Comparison of ENCODE assay signal across 19 cellular contexts in the genomic region with DNA sequence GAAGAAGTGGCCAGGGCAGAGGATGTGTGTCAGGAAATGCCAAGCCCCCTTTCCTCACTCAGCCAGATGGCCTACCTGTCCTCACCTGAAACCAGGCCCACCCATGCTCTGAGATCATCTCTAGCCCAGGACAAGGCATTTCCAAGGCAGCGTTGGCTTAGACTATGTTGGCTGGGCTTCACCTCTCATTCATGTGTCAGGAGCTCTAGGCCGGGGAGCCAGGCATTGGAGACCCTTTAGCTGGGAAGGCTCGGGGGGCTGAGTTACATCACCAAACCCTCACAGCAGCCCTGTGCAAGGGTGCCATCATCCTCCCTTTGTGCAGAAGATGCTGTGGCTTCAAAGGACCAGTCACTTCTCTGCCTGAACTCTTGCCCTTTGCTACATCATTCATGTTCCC. TPM values are rescaled to one million over a fixed set of nuclear protein-coding genes. Genes with fewer than 3 reads are reported as not detected.
A peak's percentile ranks its signal among the peaks of the same experiment; 100 is the strongest.
DNase-seq lines count a peak whose midpoint lies in the region; ATAC-seq and TF ChIP-seq lines count a peak whose summit lies in the region.
"Had no signal": no experiment of that assay in that cellular context is flagged by ENCODE, and none has a peak within 500 bp of the region (broad histone marks: within the 10 kb centered on the region; RNA-seq: fewer than 3 reads in every experiment).

No MANE protein-coding gene starts in this region.

- H3K27me3 Mint-ChIP-seq in osteocyte (ENCODE audit: unreplicated experiment): no peaks in the 10 kb centered on the region

- H3K9ac ChIP-seq in SK-N-SH: peak overlapping the region; percentile 15; the same call in 1 of the 2 replicates

- H3K9me3 Mint-ChIP-seq in osteocyte (ENCODE audit: unreplicated experiment): no peaks in the 10 kb centered on the region
- H3K9me3 Mint-ChIP-seq: activated CD4-positive, alpha-beta T cell treated with anti-CD3 and anti-CD28 coated beads, Interleukin-2, amount 10 ng/mL, durations not matched to agents 7 days and 5 days; activated naive CD8-positive, alpha-beta T cell treated with anti-CD3 and anti-CD28 coated beads, Interleukin-2, amount 10 ng/mL, durations not matched to agents 7 days and 5 days; CD4-positive, alpha-beta T cell; central memory CD8-positive, alpha-beta T cell; natural killer cell treated with Interleukin-12 subunit alpha and Interleukin-12 subunit beta and Interleukin-15 and Interleukin-18, amount 100 ng/mL, for 72 hours had no signal

- no peak overlapping the region for H3K4me3 Mint-ChIP-seq in osteocyte (ENCODE audit: unreplicated experiment)
- H3K4me3 Mint-ChIP-seq: activated CD4-positive, alpha-beta T cell treated with anti-CD3 and anti-CD28 coated beads, Interleukin-2, amount 10 ng/mL, durations not matched to agents 7 days and 5 days; activated naive CD8-positive, alpha-beta T cell treated with anti-CD3 and anti-CD28 coated beads, Interleukin-2, amount 10 ng/mL, durations not matched to agents 7 days and 5 days; CD4-positive, alpha-beta T cell; central memory CD8-positive, alpha-beta T cell; natural killer cell treated with Interleukin-12 subunit alpha and Interleukin-12 subunit beta and Interleukin-15 and Interleukin-18, amount 100 ng/mL, for 72 hours had no signal

- no peak; the same call in 2 of the 3 replicates for ATAC-seq in SK-N-SH treated with all-trans-retinoic acid at 6 μM for 48 hours
- ATAC-seq: natural killer cell treated with Interleukin-12 subunit alpha and Interleukin-12 subunit beta and Interleukin-15 and Interleukin-18, amount 100 ng/mL, for 72 hours had no signal

- CTCF ChIA-PET in SK-N-SH (lab: Yijun Ruan, JAX): no interaction called here

- H3K36me3 ChIP-seq in SK-N-SH (replicated peaks in 1 of 2; ENCODE audit: control insufficient read depth in 1 of 2, insufficient read depth in 2 of 2, low read length in 1 of 2) (peaks cover 0 to 20% of the 10 kb centered on the region in 2 experiments), transverse colon (no peaks in the 10 kb centered on the region)

- H2AFZ ChIP-seq in SK-N-SH (ENCODE audit: low read depth): no peak overlapping the region

- H3K27me3 ChIP-seq in SK-N-SH (ENCODE audit: insufficient read depth) (no peaks in the 10 kb centered on the region), transverse colon (no peaks in the 10 kb centered on the region)

- TF ChIP-seq CTCF in SK-N-SH (IDR thresholded peaks at IDR 0.05): no peak
- TF ChIP-seq CTCF in osteocyte (IDR thresholded peaks at IDR 0.05): no peak
- TF ChIP-seq CTCF in transverse colon (IDR thresholded peaks at IDR 0.05): no peak

- H3K9me2 ChIP-seq in SK-N-SH: no peaks in the 10 kb centered on the region

- peak overlapping the region; percentile 62; the same call in 1 of the 2 replicates for H3K4me2 ChIP-seq in SK-N-SH

- H3K79me2 ChIP-seq in SK-N-SH (ENCODE audit: insufficient read depth): peaks cover 83% of the 10 kb centered on the region

- no peak for TF ChIP-seq EP300 in SK-N-SH (IDR thresholded peaks at IDR 0.05; ENCODE audit: borderline replicate concordance in 1 of 2, low read depth in 1 of 2, low read length in 1 of 2)
- no peak for TF ChIP-seq EP300 in transverse colon (IDR thresholded peaks at IDR 0.05; ENCODE audit: low read depth)

- no peak for TF ChIP-seq POLR2A in transverse colon (IDR thresholded peaks at IDR 0.05)

- peak overlapping the region in 1 of 2 experiments; percentile 36; a peak in 2 of 4 replicates for H3K4me3 ChIP-seq in SK-N-SH (ENCODE audit: low read depth in 2 of 2, low read length in 1 of 2)
- no peak overlapping the region for H3K4me3 ChIP-seq in transverse colon

- intact Hi-C loops in transverse colon (cut with DNase I; ENCODE audit: low total_unique reads): no loop called here

- in situ Hi-C loops in transverse colon (cut with MboI; ENCODE audit: low pct_ligation_motif_present in 1 of 4, low pct_unique_long_range_greater_than_20kb in 1 of 4, low sequenced_read_pairs in 3 of 4): no loop called here

- H3K9me3 ChIP-seq in SK-N-SH (no peaks in the 10 kb centered on the region), transverse colon (no peaks in the 10 kb centered on the region)

- no peak for TF ChIP-seq RAD21 in SK-N-SH (IDR thresholded peaks at IDR 0.05; ENCODE audit: low read length)

- POLR2A ChIA-PET in SK-N-SH (lab: Yijun Ruan, JAX): no interaction called here

- H3K4me1 ChIP-seq in SK-N-SH (ENCODE audit: control insufficient read depth in 1 of 2, insufficient read depth in 2 of 2, low read depth in 1 of 2, low read length in 1 of 2): peaks cover 13 to 30% of the 10 kb centered on the region in 2 experiments; a peak in 2 of 4 replicates
- peaks cover 9 to 55% (median 26%) of the 10 kb centered on the region in 4 donors for H3K4me1 ChIP-seq in transverse colon

- DNase-seq in SK-N-SH (no peak), epithelial cell of prostate (ENCODE audit: low read depth, low spot score) (no peak), osteocyte (ENCODE audit: extremely low spot score, unreplicated experiment) (no peak), transverse colon (no peak), T-helper 1 cell (no peak), NCI-H524 treated with DMSO at 0.1 percent for 48 hours (lab: John Stamatoyannopoulos, UW) (no peak), globus pallidus (ENCODE audit: low spot score) (no peak)
- DNase-seq: activated CD4-positive, alpha-beta T cell treated with anti-CD3 and anti-CD28 coated beads, Interleukin-2, amount 10 ng/mL, durations not matched to agents 7 days and 5 days; activated naive CD8-positive, alpha-beta T cell treated with anti-CD3 and anti-CD28 coated beads, Interleukin-2, amount 10 ng/mL, durations not matched to agents 7 days and 5 days; activated T-cell treated with anti-CD3 and anti-CD28 coated beads, Interleukin-2, amount 50 U/mL, for 48 hours; CD4-positive, alpha-beta T cell; head of caudate nucleus; KG1; retina; stimulated activated CD4-positive, alpha-beta T cell treated with anti-CD3 and anti-CD28 coated beads, Interleukin-4, amount 100 ng/mL, for 1 hour had no signal

- H3K27ac Mint-ChIP-seq in osteocyte (ENCODE audit: unreplicated experiment): peak overlapping the region; percentile 95
- H3K27ac Mint-ChIP-seq: activated CD4-positive, alpha-beta T cell treated with anti-CD3 and anti-CD28 coated beads, Interleukin-2, amount 10 ng/mL, durations not matched to agents 7 days and 5 days; activated naive CD8-positive, alpha-beta T cell treated with anti-CD3 and anti-CD28 coated beads, Interleukin-2, amount 10 ng/mL, durations not matched to agents 7 days and 5 days; CD4-positive, alpha-beta T cell; natural killer cell treated with Interleukin-12 subunit alpha and Interleukin-12 subunit beta and Interleukin-15 and Interleukin-18, amount 100 ng/mL, for 72 hours had no signal

- peaks cover 82% of the 10 kb centered on the region for H3K4me1 Mint-ChIP-seq in osteocyte (ENCODE audit: unreplicated experiment)
- H3K4me1 Mint-ChIP-seq: activated CD4-positive, alpha-beta T cell treated with anti-CD3 and anti-CD28 coated beads, Interleukin-2, amount 10 ng/mL, durations not matched to agents 7 days and 5 days; activated naive CD8-positive, alpha-beta T cell treated with anti-CD3 and anti-CD28 coated beads, Interleukin-2, amount 10 ng/mL, durations not matched to agents 7 days and 5 days; central memory CD8-positive, alpha-beta T cell had no signal

- H3F3A ChIP-seq in SK-N-SH (replicated peaks; ENCODE audit: insufficient read depth): peaks cover 44% of the 10 kb centered on the region

- WGBS in SK-N-SH (ENCODE audit: low lambda C conversion rate): 71% methylated on average over 1 of the region's 3 CpGs
- WGBS in transverse colon (ENCODE audit: low coverage in 1 of 2), 2 donors: 36% methylated on average over 3 of the region's 3 CpGs; no CpG with 5 or more reads in 1 of the 2 donors

- H3K36me3 Mint-ChIP-seq in osteocyte (ENCODE audit: unreplicated experiment): peaks cover 31% of the 10 kb centered on the region
- H3K36me3 Mint-ChIP-seq: activated naive CD8-positive, alpha-beta T cell treated with anti-CD3 and anti-CD28 coated beads, Interleukin-2, amount 10 ng/mL, durations not matched to agents 7 days and 5 days; natural killer cell treated with Interleukin-12 subunit alpha and Interleukin-12 subunit beta and Interleukin-15 and Interleukin-18, amount 100 ng/mL, for 72 hours had no signal

- no peaks in the 10 kb centered on the region for H4K20me1 ChIP-seq in SK-N-SH (ENCODE audit: insufficient read depth)

- H3K27ac ChIP-seq in SK-N-SH (ENCODE audit: low read depth in 2 of 2, low read length in 1 of 2): peak overlapping the region in 1 of 2 experiments; percentile 88; a peak in 2 of 4 replicates
- peak overlapping the region; percentile 86 for H3K27ac ChIP-seq in epithelial cell of prostate
- peak overlapping the region; percentile 84 to 87 (median 86) for H3K27ac ChIP-seq in transverse colon
- H3K27ac ChIP-seq: 22Rv1 had no signal

TF ChIP-seq in SK-N-SH, 30 proteins besides CTCF, POLR2A, EP300 and RAD21 (continues in another document):
- no peak for TF ChIP-seq JUND (IDR thresholded peaks at IDR 0.05)
- TF ChIP-seq GABPA (IDR thresholded peaks at IDR 0.05; ENCODE audit: low read depth): no peak
- no peak for TF ChIP-seq YY1 (IDR thresholded peaks at IDR 0.05; ENCODE audit: low read depth)

TF ChIP-seq in SK-N-SH treated with all-trans-retinoic acid at 6 μM for 48 hours, 23 proteins besides CTCF, POLR2A, EP300 and RAD21 (continues in another document):
- TF ChIP-seq CSDC2 (CRISPR knock-in tag; IDR thresholded peaks at IDR 0.05): no peak
- no peak for TF ChIP-seq ESRRG (CRISPR knock-in tag; IDR thresholded peaks at IDR 0.05)
- no peak for TF ChIP-seq ARNTL (CRISPR knock-in tag; IDR thresholded peaks at IDR 0.05; ENCODE audit: borderline replicate concordance, low read depth)

RNA-seq across cellular contexts. Expression of gene COL4A2, which starts 40.0 kb away (rescaled TPM):
- polyA plus RNA-seq in SK-N-SH (2012; rRNA removed): 61.1 and 137 TPM in 2 replicates
- 42.5 and 60.6 TPM in 2 replicates for polyA plus RNA-seq in SK-N-SH (2012; cell fraction: cytosol; rRNA removed)
- 103 and 166 TPM in 2 replicates for polyA plus RNA-seq in SK-N-SH (2012; cell fraction: nucleus; rRNA removed)
- total RNA-seq in osteocyte (2,001 and 2,067 TPM in 2 replicates), transverse colon (100 to 1,000 TPM in 2 of 4 donors, 10 to 100 TPM in 2; 75.1 to 322 (median 115) TPM)
- total RNA-seq: activated CD4-positive, alpha-beta T cell treated with anti-CD3 and anti-CD28 coated beads, Interleukin-2, amount 10 ng/mL, durations not matched to agents 7 days and 5 days; activated naive CD8-positive, alpha-beta T cell treated with anti-CD3 and anti-CD28 coated beads, Interleukin-2, amount 10 ng/mL, durations not matched to agents 7 days and 5 days; CD4-positive, alpha-beta T cell; natural killer cell treated with Interleukin-12 subunit alpha and Interleukin-12 subunit beta and Interleukin-15 and Interleukin-18, amount 100 ng/mL, for 72 hours had no signal

RNA-seq across cellular contexts. Expression of gene COL4A1, which starts 40.1 kb away (rescaled TPM):
- 28.2 and 30.3 TPM in 2 replicates for polyA plus RNA-seq in SK-N-SH (2012; rRNA removed)
- polyA plus RNA-seq in SK-N-SH (2012; cell fraction: cytosol; rRNA removed): 28.1 and 32.5 TPM in 2 replicates
- polyA plus RNA-seq in SK-N-SH (2012; cell fraction: nucleus; rRNA removed): 48.2 and 61.1 TPM in 2 replicates
- total RNA-seq in osteocyte: 3,181 and 3,589 TPM in 2 replicates
- total RNA-seq in transverse colon: 100 to 1,000 TPM in 2 of 4 donors, 10 to 100 TPM in 2; 46.4 to 180 (median 99.2) TPM
- total RNA-seq: activated naive CD8-positive, alpha-beta T cell treated with anti-CD3 and anti-CD28 coated beads, Interleukin-2, amount 10 ng/mL, durations not matched to agents 7 days and 5 days; natural killer cell treated with Interleukin-12 subunit alpha and Interleukin-12 subunit beta and Interleukin-15 and Interleukin-18, amount 100 ng/mL, for 72 hours had no signal

Comparison
In these comparisons a context has a peak if more than half of its experiments do, and no peak if none do; other contexts are left out.
1. RNA of gene COL4A1, which starts 40.1 kb away (total RNA-seq): 3,181 to 3,589 TPM in osteocyte; 46.4 to 180 TPM in transverse colon; every median in the first group is over 10 times any median in the second.